8 cellular contexts compared by ENCODE assay signal in genomic region chr4:87973283-87974169, GRCh38. TPM values are rescaled to one million over a fixed set of nuclear protein-coding genes. Genes with fewer than 3 reads are reported as not detected.
DNase-seq lines count a peak whose midpoint lies in the region; ATAC-seq and TF ChIP-seq lines count a peak whose summit lies in the region.

No MANE protein-coding gene starts in this region.

- H3K9me3 ChIP-seq in osteoblast (ENCODE audit: low read depth, low read length): no peaks in the 10 kb centered on the region

- peaks cover 18% of the 10 kb centered on the region for H3K4me1 ChIP-seq in osteoblast (ENCODE audit: insufficient read depth, low read length)

- H2AFZ ChIP-seq in osteoblast (ENCODE audit: low read length): peak overlapping the region; percentile 86

- H3K27ac ChIP-seq in osteoblast (ENCODE audit: low read depth, low read length): peak overlapping the region; percentile 89

- no peaks in the 10 kb centered on the region for H3K36me3 ChIP-seq in osteoblast (ENCODE audit: insufficient read depth, low read length)

- H3K79me2 ChIP-seq in osteoblast (ENCODE audit: insufficient read depth, low read length): no peaks in the 10 kb centered on the region

- DNase-seq in D341Med (ENCODE audit: low spot score) (peak; percentile 72), NCI-H82 treated with DMSO at 0.1 percent for 48 hours (lab: John Stamatoyannopoulos, UW; ENCODE audit: unreplicated experiment) (peak; percentile 43), glomerular visceral epithelial cell (ENCODE audit: extremely low spot score) (peak; percentile 71), osteoblast (ENCODE audit: insufficient read length, low spot score, missing footprints) (peak; percentile 68), NCI-H146 (lab: John Stamatoyannopoulos, UW) (no peak)
- DNase-seq in activated gamma-delta T cell treated with anti-CD3 and anti-CD28 coated beads, Interleukin-2, amount 50 U/mL, for 16 hours (ENCODE audit: low read depth): peak; percentile 12

- H4K20me1 ChIP-seq in osteoblast (ENCODE audit: insufficient read depth, low read length): no peaks in the 10 kb centered on the region

- peak; percentile 89 for TF ChIP-seq CTCF in osteoblast (IDR thresholded peaks at IDR 0.05; ENCODE audit: extremely low read depth, low read depth, low read length)

- peaks cover 14% of the 10 kb centered on the region for H3K27me3 ChIP-seq in osteoblast (ENCODE audit: insufficient read depth, low read length)

- H3K4me2 ChIP-seq in osteoblast (ENCODE audit: insufficient read depth, low read length): peak overlapping the region; percentile 80

- H3K4me3 ChIP-seq in osteoblast (ENCODE audit: insufficient read depth, low read length): peak overlapping the region; percentile 57

- ATAC-seq in GM19395 (IDR thresholded peaks at IDR 0.05; ENCODE audit: unreplicated experiment): peak; percentile 82
- ATAC-seq in HG03460 (IDR thresholded peaks at IDR 0.05; ENCODE audit: unreplicated experiment): peak; percentile 65

RNA-seq across cellular contexts. Expression of gene SPP1, which starts 2.0 kb away (rescaled TPM):
- total RNA-seq in osteoblast: 7.6 and 16.2 TPM in 2 replicates

RNA-seq across cellular contexts. Expression of gene PKD2, which starts 33.9 kb away (rescaled TPM):
- total RNA-seq in osteoblast: 106 and 111 TPM in 2 replicates
